ENCODE assay signal across 8 cellular contexts in the genomic region with DNA sequence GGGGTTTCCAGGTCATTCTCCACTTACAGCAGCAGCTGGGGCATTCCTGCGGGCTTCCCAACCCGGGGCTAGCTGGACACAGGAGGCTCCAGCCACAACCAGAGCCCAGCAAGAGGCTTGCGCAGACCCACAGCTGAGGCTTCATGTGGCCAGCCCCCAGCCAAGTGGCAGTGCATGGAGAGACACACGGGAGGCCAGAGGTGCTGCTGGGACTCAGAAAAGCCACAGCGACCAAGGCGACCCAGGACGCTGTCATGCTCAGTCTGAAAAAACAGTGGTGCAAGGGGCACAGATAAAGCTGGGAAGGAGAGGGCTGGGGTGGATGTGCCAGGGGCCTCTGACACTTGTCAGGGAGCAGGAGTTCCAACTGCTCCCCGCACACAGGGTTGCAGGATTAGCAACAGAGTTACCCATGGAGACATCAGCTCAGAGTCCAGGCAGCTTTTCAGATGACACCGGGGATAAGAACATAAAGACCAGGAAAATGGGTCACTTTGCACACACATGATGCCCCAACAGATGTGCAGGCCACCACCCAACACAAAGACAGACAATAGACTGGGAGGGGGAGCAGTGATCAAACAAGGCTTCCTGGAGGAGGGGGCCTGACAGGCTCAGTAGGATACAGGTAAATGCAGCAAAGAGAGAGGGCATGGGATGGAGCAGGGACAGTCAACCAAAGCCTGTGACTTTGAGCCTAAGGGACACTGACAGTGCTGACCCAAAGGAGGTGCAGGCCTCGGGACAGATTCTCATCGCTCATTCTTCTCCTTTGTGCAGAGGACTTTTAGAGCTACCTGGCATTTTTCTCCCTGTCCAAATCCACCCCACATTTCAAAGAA. TPM values are rescaled to one million over a fixed set of nuclear protein-coding genes. Genes with fewer than 3 reads are reported as not detected.
DNase-seq lines count a peak whose midpoint lies in the region; ATAC-seq, FAIRE-seq and TF ChIP-seq lines count a peak whose summit lies in the region.

No MANE protein-coding gene starts in this region.

- no peak for ATAC-seq in sciatic nerve

- peak overlapping the region; percentile 16 to 44 for H3K4me3 ChIP-seq in foreskin fibroblast (ENCODE audit: low read depth in 1 of 2, low read length in 2 of 2)

- TF ChIP-seq CTCF in VCaP (conservative IDR thresholded peaks at IDR 0.05) (no peak), foreskin fibroblast (IDR thresholded peaks at IDR 0.05; ENCODE audit: low read depth, low read length) (no peak)

- DNase-seq in GM12892 (ENCODE audit: insufficient read length) = no peak
- peak in 1 of 2 donors; percentile 22 for DNase-seq in foreskin fibroblast
- DNase-seq in sciatic nerve (ENCODE audit: low spot score) = peak; percentile 58
- no peak for DNase-seq in HCEC 1CT
- DNase-seq in urothelium cell line (ENCODE audit: low spot score) = no peak
- DNase-seq in DMS 273 (lab: John Stamatoyannopoulos, UW; ENCODE audit: unreplicated experiment) = no peak
- DNase-seq in Ammon's horn (ENCODE audit: low spot score) = no peak

- FAIRE-seq in GM12892 (lab: Jason Lieb, UNC) (peak; percentile 24), urothelium cell line (lab: Jason Lieb, UNC) (no peak)

- intact Hi-C loops in sciatic nerve (cut with DNase I) = loop anchor here (2.0 to 5.0 kb wide), 2 partner anchors 33 to 95 kb away; partner anchors contain the start of gene SLC25A45

- no peak for TF ChIP-seq POLR2A in GM12892 (IDR thresholded peaks at IDR 0.05; ENCODE audit: low read depth, low read length)

- H3K27ac ChIP-seq in VCaP = peak overlapping the region; percentile 100

RNA-seq across cellular contexts. Expression of gene NEAT1, which starts 6.9 kb away (rescaled TPM):
- 678 TPM for polyA plus RNA-seq in GM12892 (2012; ENCODE audit: missing spikeins)
- total RNA-seq in sciatic nerve = 1,255 TPM

RNA-seq across cellular contexts. Expression of gene FRMD8, which starts 29.3 kb away (rescaled TPM):
- polyA plus RNA-seq in GM12892 (2012; ENCODE audit: missing spikeins) = 11.2 TPM
- total RNA-seq in sciatic nerve = 65.9 TPM

RNA-seq across cellular contexts. Expression of gene SLC25A45, which starts 33.3 kb away (rescaled TPM):
- 17.9 TPM for polyA plus RNA-seq in GM12892 (2012; ENCODE audit: missing spikeins)
- total RNA-seq in sciatic nerve = 12.0 TPM
